8 cellular contexts compared by ENCODE assay signal in the genomic region with DNA sequence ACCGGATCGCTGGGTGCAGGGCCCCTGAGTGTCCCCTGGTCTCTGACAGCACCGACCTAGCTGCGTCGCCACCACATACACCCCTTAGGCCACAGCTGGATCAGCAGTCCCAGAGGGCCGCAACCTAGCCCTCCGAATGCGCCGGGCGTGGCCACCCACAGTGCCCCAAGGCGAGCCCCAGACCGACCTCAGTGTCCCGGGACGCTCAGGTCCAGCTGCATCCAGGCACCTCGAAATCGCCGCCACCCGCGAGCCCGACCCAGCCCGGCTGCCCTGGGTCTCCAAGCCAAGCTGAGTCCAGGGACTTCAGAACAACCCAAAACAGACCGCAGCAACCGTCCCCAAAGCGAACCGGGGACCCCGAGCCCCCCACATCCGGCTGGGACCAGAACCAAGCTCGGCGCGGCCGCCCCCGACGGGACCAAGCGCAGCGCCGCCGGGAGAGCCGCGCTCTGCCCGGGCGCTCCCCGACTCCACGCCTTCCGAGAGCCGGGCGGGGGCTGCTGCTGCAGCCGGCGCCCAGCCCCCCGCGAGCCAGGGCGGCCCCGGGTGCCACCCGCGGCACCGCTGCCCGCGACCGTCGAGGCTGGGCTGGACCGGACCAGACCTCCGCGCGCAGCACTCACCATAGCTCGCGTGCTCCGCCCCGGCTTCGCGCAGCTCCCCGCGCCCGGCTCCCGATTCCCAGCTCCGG. TPM values are rescaled to one million over a fixed set of nuclear protein-coding genes. Genes with fewer than 3 reads are reported as not detected.
DNase-seq lines count a peak whose midpoint lies in the region; ATAC-seq and TF ChIP-seq lines count a peak whose summit lies in the region.

No MANE protein-coding gene starts in this region.

- no peak overlapping the region for H3K27ac Mint-ChIP-seq in MCF 10A (ENCODE audit: low read depth, unreplicated experiment)

- peaks cover 6% of the 10 kb centered on the region for H3K4me1 Mint-ChIP-seq in MCF 10A (ENCODE audit: insufficient read depth, unreplicated experiment)

- no peaks in the 10 kb centered on the region for H3K27me3 ChIP-seq in breast epithelium
- peaks cover 3% of the 10 kb centered on the region for H3K27me3 ChIP-seq in adipocyte (replicated peaks; ENCODE audit: control insufficient read depth, insufficient read depth, low read length)
- no peaks in the 10 kb centered on the region for H3K27me3 ChIP-seq in layer of hippocampus (ENCODE audit: control insufficient read depth, insufficient read depth, low read length)
- no peaks in the 10 kb centered on the region for H3K27me3 ChIP-seq in suprapubic skin

- DNase-seq in breast epithelium (ENCODE audit: low spot score in 2 of 2) = no peak
- DNase-seq in MCF 10A (ENCODE audit: unreplicated experiment) = no peak
- DNase-seq in adipocyte (ENCODE audit: low read depth) = peak; percentile 50
- DNase-seq in suprapubic skin (ENCODE audit: low spot score in 2 of 2) = peak in 1 of 2 donors; percentile 77
- DNase-seq in NOMO-1 treated with DMSO at 0.1 percent for 48 hours (lab: John Stamatoyannopoulos, UW; ENCODE audit: unreplicated experiment) = no peak
- no peak for DNase-seq in GM10248 (ENCODE audit: extremely low spot score)

- TF ChIP-seq POLR2A in breast epithelium (IDR thresholded peaks at IDR 0.05) (no peak), suprapubic skin (IDR thresholded peaks at IDR 0.05) (no peak)

- CTCF ChIA-PET in MCF 10A (lab: Yijun Ruan, JAX) (interaction anchor here (0.6 to 2.6 kb wide), 8 partner anchors 9 to 112 kb away, joined by 3 to 9 read pairs (median 3); no protein-coding TSS in a partner anchor), GM10248 (lab: Yijun Ruan, JAX) (interaction anchor here (0.6 to 1.7 kb wide), 15 partner anchors 10 to 648 kb away, joined by 3 to 25 read pairs (median 3); no protein-coding TSS in a partner anchor)

- H3K36me3 Mint-ChIP-seq in MCF 10A (ENCODE audit: insufficient read depth, unreplicated experiment) = no peaks in the 10 kb centered on the region

- peaks cover 11 to 39% of the 10 kb centered on the region in 2 donors for H3K4me1 ChIP-seq in breast epithelium
- H3K4me1 ChIP-seq in adipocyte (ENCODE audit: control insufficient read depth, insufficient read depth, low read length) = peaks cover 49% of the 10 kb centered on the region
- peaks cover 57% of the 10 kb centered on the region for H3K4me1 ChIP-seq in suprapubic skin

- H3K36me3 ChIP-seq in breast epithelium (no peaks in the 10 kb centered on the region), adipocyte (ENCODE audit: control insufficient read depth, insufficient read depth, low read length, severe bottlenecking) (no peaks in the 10 kb centered on the region), suprapubic skin (no peaks in the 10 kb centered on the region)

- WGBS in suprapubic skin = under 1% methylated on average over 38 of the region's 74 CpGs

- H3K9me3 Mint-ChIP-seq in MCF 10A (ENCODE audit: unreplicated experiment) = no peaks in the 10 kb centered on the region

- peak overlapping the region; percentile 90 for H3K9ac ChIP-seq in adipocyte (ENCODE audit: low read length)

- H3K4me3 Mint-ChIP-seq in MCF 10A (ENCODE audit: unreplicated experiment) = no peak overlapping the region

- no peaks in the 10 kb centered on the region for H3K27me3 Mint-ChIP-seq in MCF 10A (ENCODE audit: insufficient read depth, unreplicated experiment)

- H3K9me3 ChIP-seq in breast epithelium (no peaks in the 10 kb centered on the region), adipocyte (ENCODE audit: control insufficient read depth, low read length) (no peaks in the 10 kb centered on the region), suprapubic skin (no peaks in the 10 kb centered on the region)

- intact Hi-C loops in breast epithelium (cut with DNase I; ENCODE audit: low total_unique reads) (no loop called here), MCF 10A (cut with micrococcal nuclease) (no loop called here)

- TF ChIP-seq CTCF in breast epithelium (IDR thresholded peaks at IDR 0.05) = no peak
- no peak for TF ChIP-seq CTCF in MCF 10A (IDR thresholded peaks at IDR 0.05; ENCODE audit: unreplicated experiment)
- TF ChIP-seq CTCF in suprapubic skin (IDR thresholded peaks at IDR 0.05) = no peak
- TF ChIP-seq CTCF in GM10248 (IDR thresholded peaks at IDR 0.05; ENCODE audit: control extremely low read depth, extremely low read depth, low read depth, missing control alignments) = no peak

- peak; percentile 22 for ATAC-seq in HG03432 (IDR thresholded peaks at IDR 0.05; ENCODE audit: unreplicated experiment)

- POLR2A ChIA-PET in MCF 10A (lab: Yijun Ruan, JAX) (interaction anchor here (0.7 to 2.3 kb wide), 14 partner anchors 8 to 1482 kb away, joined by 3 to 17 read pairs (median 4); no protein-coding TSS in a partner anchor), GM10248 (lab: Yijun Ruan, JAX) (interaction anchor here (0.6 to 1.2 kb wide), 3 partner anchors 11 to 28 kb away, joined by 4 to 6 read pairs (median 5); no protein-coding TSS in a partner anchor)

- H3K4me3 ChIP-seq in breast epithelium (peak overlapping the region; percentile 84 to 92 (median 87)), adipocyte (ENCODE audit: low read length) (peak overlapping the region; percentile 85), suprapubic skin (peak overlapping the region; percentile 65)

- peak overlapping the region; percentile 94 to 98 for H3K27ac ChIP-seq in breast epithelium
- peak overlapping the region; percentile 66 for H3K27ac ChIP-seq in layer of hippocampus (ENCODE audit: low read depth, low read length)
- H3K27ac ChIP-seq in suprapubic skin = peak overlapping the region; percentile 89

- BruUV-seq in MCF 10A (replicated peaks; lab: Mats Ljungman, UMichigan) = no TSS peak

- no peak for TF ChIP-seq EP300 in suprapubic skin (IDR thresholded peaks at IDR 0.05)

RNA-seq across cellular contexts. Expression of a gene that starts 54.6 kb away (rescaled TPM):
- 100 to 1,000 TPM in 2 of 3 donors, 10 to 100 TPM in 1; 62.6 to 121 (median 112) TPM for total RNA-seq in breast epithelium
- 40.0 and 46.8 TPM in 2 replicates for total RNA-seq in MCF 10A (2022)
- total RNA-seq in suprapubic skin = 10 to 100 TPM; 40.8 to 64.2 (median 55.3) TPM
